ENCODE assay signal across 29 cellular contexts in the genomic region with DNA sequence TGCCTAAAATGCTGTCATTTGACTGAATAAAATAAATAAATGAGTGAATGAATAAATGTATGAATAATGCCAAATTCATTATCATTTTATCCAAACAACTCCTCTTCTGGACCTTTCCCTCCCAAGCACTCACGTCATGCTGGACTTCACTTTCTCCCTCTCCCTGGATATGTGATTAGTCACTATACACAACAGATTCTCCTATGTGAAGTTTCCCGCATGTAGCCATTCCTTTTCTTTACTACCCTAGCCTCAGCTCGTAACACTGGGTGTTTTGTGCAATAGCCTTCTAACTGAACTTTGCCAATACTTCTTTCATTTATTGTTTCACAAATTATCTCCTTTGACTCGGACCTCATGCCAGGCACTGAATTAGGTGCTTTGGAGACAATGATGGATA.
"Had no signal": no experiment of that assay in that cellular context is flagged by ENCODE, and none has a peak within 500 bp of the region (broad histone marks: within the 10 kb centered on the region; RNA-seq: fewer than 3 reads in every experiment).

No MANE protein-coding gene starts in this region.

- FAIRE-seq: colon, frontal cortex, islet of Langerhans had no signal

- H3K27me3 Mint-ChIP-seq: activated naive CD4-positive, alpha-beta T cell treated with anti-CD3 and anti-CD28 coated beads, Interleukin-2, amount 10 ng/mL, durations not matched to agents 7 days and 5 days; progenitor cell of endocrine pancreas had no signal

- H3K27ac ChIP-seq: left lung, lower lobe of right lung, ovary, right lobe of liver, thyroid gland, upper lobe of left lung had no signal

- H3K4me1 Mint-ChIP-seq: nephron had no signal

- H3K27me3 ChIP-seq: left lung, ovary, right lobe of liver, thyroid gland, upper lobe of left lung had no signal

- H3K4me1 ChIP-seq: left lung, lower lobe of right lung, right lobe of liver, thyroid gland had no signal

- DNase-seq: activated CD4-positive, alpha-beta T cell treated with anti-CD3 and anti-CD28 coated beads for 36 hours; activated CD4-positive, alpha-beta T cell treated with anti-CD3 and anti-CD28 coated beads, Interleukin-2, amount 50 U/mL, for 48 hours; activated CD4-positive, CD25-positive, alpha-beta regulatory T cell; activated CD8-positive, alpha-beta memory T cell treated with anti-CD3 and anti-CD28 coated beads, Interleukin-2, amount 50 U/mL, for 4 hours; activated gamma-delta T cell; activated naive CD4-positive, alpha-beta T cell treated with anti-CD3 and anti-CD28 coated beads, Interleukin-2, amount 10 ng/mL, durations not matched to agents 7 days and 5 days; activated naive CD8-positive, alpha-beta T cell treated with anti-CD3 and anti-CD28 coated beads, Interleukin-2, amount 10 ng/mL, durations not matched to agents 7 days and 5 days; activated T-cell treated with anti-CD3 and anti-CD28 coated beads, Interleukin-2, amount 50 U/mL, for 24 hours; amniotic stem cell; central memory CD4-positive, alpha-beta T cell; dermis blood vessel endothelial cell; effector CD8-positive, alpha-beta T cell; erythroblast; left lung; lower lobe of right lung; mesenchymal stem cell; ovary; right lobe of liver; stimulated activated CD4-positive, alpha-beta T cell treated with anti-CD3 and anti-CD28 coated beads, Interleukin-4, amount 100 ng/mL, for 1 hour; stimulated activated naive CD8-positive, alpha-beta T cell treated with anti-CD3 and anti-CD28 coated beads, Interleukin-15, amount 100 ng/mL, for 72 hours; T-helper 1 cell; thyroid gland; upper lobe of left lung had no signal

- ATAC-seq: left lung, lower lobe of right lung, right lobe of liver had no signal

- H3K4me3 ChIP-seq: left lung, lower lobe of right lung, ovary, right lobe of liver, thyroid gland, upper lobe of left lung had no signal

- H3K9me3 ChIP-seq: ovary, thyroid gland had no signal

- H3K36me3 ChIP-seq: left lung, lower lobe of right lung, ovary, right lobe of liver, thyroid gland, upper lobe of left lung had no signal

- H3K4me3 Mint-ChIP-seq: activated CD4-positive, alpha-beta T cell treated with anti-CD3 and anti-CD28 coated beads for 36 hours; activated naive CD4-positive, alpha-beta T cell treated with anti-CD3 and anti-CD28 coated beads, Interleukin-2, amount 10 ng/mL, durations not matched to agents 7 days and 5 days; activated naive CD8-positive, alpha-beta T cell treated with anti-CD3 and anti-CD28 coated beads, Interleukin-2, amount 10 ng/mL, durations not matched to agents 7 days and 5 days; activated T-cell treated with anti-CD3 and anti-CD28 coated beads, Interleukin-2, amount 50 U/mL, for 24 hours; nephron had no signal

- H3K27ac Mint-ChIP-seq: activated CD4-positive, alpha-beta T cell treated with anti-CD3 and anti-CD28 coated beads for 36 hours; activated naive CD8-positive, alpha-beta T cell treated with anti-CD3 and anti-CD28 coated beads, Interleukin-2, amount 10 ng/mL, durations not matched to agents 7 days and 5 days; nephron; progenitor cell of endocrine pancreas; stimulated activated naive CD8-positive, alpha-beta T cell treated with anti-CD3 and anti-CD28 coated beads, Interleukin-15, amount 100 ng/mL, for 72 hours; T-helper 2 cell treated with Interferon-gamma antibody and Interleukin-4, amounts not matched to agents 5 μg/mL and 100 μg/mL, for 36 hours had no signal
